Comparison of ENCODE assay signal across 27 cellular contexts in the genomic region with DNA sequence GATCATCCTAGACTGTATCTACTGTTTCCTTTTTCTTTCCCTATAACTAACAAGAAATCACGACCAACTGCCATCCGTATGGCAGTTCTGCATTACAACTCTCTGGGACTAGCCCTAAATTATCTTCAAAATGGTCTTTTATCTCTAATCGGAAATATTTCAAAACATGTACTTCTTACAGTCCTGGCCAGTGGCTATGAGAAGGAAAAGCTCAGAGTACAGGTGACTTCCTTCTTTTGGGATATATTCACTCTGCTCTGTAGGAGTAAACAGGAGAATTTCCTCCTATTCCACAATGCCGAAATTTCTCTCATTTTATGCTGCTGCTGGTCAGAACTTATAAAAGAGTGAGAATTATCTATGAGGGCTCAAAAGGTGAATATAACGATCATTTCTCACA. TPM values are rescaled to one million over a fixed set of nuclear protein-coding genes. Genes with fewer than 3 reads are reported as not detected.
DNase-seq lines count a peak whose midpoint lies in the region; FAIRE-seq and TF ChIP-seq lines count a peak whose summit lies in the region.
"Had no signal": no experiment of that assay in that cellular context is flagged by ENCODE, and none has a peak within 500 bp of the region (broad histone marks: within the 10 kb centered on the region; RNA-seq: fewer than 3 reads in every experiment).

No MANE protein-coding gene starts in this region.

- no peaks in the 10 kb centered on the region for H4K20me1 ChIP-seq in MM.1S (ENCODE audit: insufficient read depth, low read length)

- H3K9me3 ChIP-seq in MM.1S (replicated peaks; ENCODE audit: insufficient read depth, low read length), result no peaks in the 10 kb centered on the region
- H3K9me3 ChIP-seq: right atrium auricular region, spleen, uterus had no signal

- H3K27ac Mint-ChIP-seq in T-helper 2 cell treated with Interferon-gamma antibody and Interleukin-4, amounts not matched to agents 5 μg/mL and 100 μg/mL, for 36 hours, result no peak overlapping the region
- H3K27ac Mint-ChIP-seq in activated T-helper 1 cell treated with anti-CD3 and anti-CD28 coated beads, Interleukin-12 subunit alpha, Interleukin-12 subunit beta, Interleukin-2, Interleukin-4 antibody, amounts not matched to agents 30 ng/mL and 10 ng/mL and 1 ng/mL, durations not matched to agents 14 hours and 24 hours and 36 hours, result no peak overlapping the region
- no peak overlapping the region for H3K27ac Mint-ChIP-seq in glutamatergic neuron (ENCODE audit: unreplicated experiment)
- H3K27ac Mint-ChIP-seq: activated naive CD4-positive, alpha-beta T cell treated with anti-CD3 and anti-CD28 coated beads, Interleukin-2, amount 10 ng/mL, durations not matched to agents 7 days and 5 days had no signal

- no peaks in the 10 kb centered on the region for H3K9me2 ChIP-seq in MM.1S (replicated peaks; ENCODE audit: insufficient read depth, low read length)

- peaks cover 25% of the 10 kb centered on the region for H3K27me3 ChIP-seq in MM.1S (replicated peaks; ENCODE audit: insufficient read depth, low read length)
- H3K27me3 ChIP-seq: right atrium auricular region, uterus had no signal

- peaks cover 16% of the 10 kb centered on the region for H3K4me1 ChIP-seq in MM.1S (ENCODE audit: low read length)

- no peaks in the 10 kb centered on the region for H3K36me3 ChIP-seq in MM.1S (replicated peaks; ENCODE audit: insufficient read depth, low read length)
- H3K36me3 ChIP-seq: right atrium auricular region, spleen, uterus had no signal

- no peak for FAIRE-seq in urothelium cell line (lab: Jason Lieb, UNC)
- FAIRE-seq: HTR-8/SVneo, islet of Langerhans had no signal

- intact Hi-C loops in activated T-helper 1 cell treated with anti-CD3 and anti-CD28 coated beads, Interleukin-12 subunit alpha, Interleukin-12 subunit beta, Interleukin-2, Interleukin-4 antibody, amounts not matched to agents 30 ng/mL and 10 ng/mL and 1 ng/mL, durations not matched to agents 14 hours and 24 hours and 36 hours (cut with micrococcal nuclease), result loop anchor here (2.0 kb wide), 1 partner anchor 16 kb away; no protein-coding TSS in a partner anchor

- no peaks in the 10 kb centered on the region for H3K36me3 Mint-ChIP-seq in T-helper 2 cell treated with Interferon-gamma antibody and Interleukin-4, amounts not matched to agents 5 μg/mL and 100 μg/mL, for 36 hours (ENCODE audit: low read depth)
- H3K36me3 Mint-ChIP-seq in activated T-helper 1 cell treated with anti-CD3 and anti-CD28 coated beads, Interleukin-12 subunit alpha, Interleukin-12 subunit beta, Interleukin-2, Interleukin-4 antibody, amounts not matched to agents 30 ng/mL and 10 ng/mL and 1 ng/mL, durations not matched to agents 14 hours and 24 hours and 36 hours (ENCODE audit: low read depth), result peaks cover 1% of the 10 kb centered on the region
- no peaks in the 10 kb centered on the region for H3K36me3 Mint-ChIP-seq in glutamatergic neuron (ENCODE audit: unreplicated experiment)
- H3K36me3 Mint-ChIP-seq: activated naive CD4-positive, alpha-beta T cell treated with anti-CD3 and anti-CD28 coated beads, Interleukin-2, amount 10 ng/mL, durations not matched to agents 7 days and 5 days; CD4-positive, CD25-positive, alpha-beta regulatory T cell had no signal

- peaks cover 14% of the 10 kb centered on the region; the same call in 1 of the 2 replicates for H3F3A ChIP-seq in MM.1S (ENCODE audit: insufficient read depth, low read length)

- H3K9ac ChIP-seq in MM.1S (ENCODE audit: low read length), result no peak overlapping the region
- H3K9ac ChIP-seq: parathyroid adenoma had no signal

- peaks cover 28% of the 10 kb centered on the region for H3K4me1 Mint-ChIP-seq in T-helper 2 cell treated with Interferon-gamma antibody and Interleukin-4, amounts not matched to agents 5 μg/mL and 100 μg/mL, for 36 hours (ENCODE audit: low read depth)
- peaks cover 41% of the 10 kb centered on the region for H3K4me1 Mint-ChIP-seq in activated T-helper 1 cell treated with anti-CD3 and anti-CD28 coated beads, Interleukin-12 subunit alpha, Interleukin-12 subunit beta, Interleukin-2, Interleukin-4 antibody, amounts not matched to agents 30 ng/mL and 10 ng/mL and 1 ng/mL, durations not matched to agents 14 hours and 24 hours and 36 hours (ENCODE audit: low read depth)
- peaks cover 12% of the 10 kb centered on the region for H3K4me1 Mint-ChIP-seq in glutamatergic neuron (ENCODE audit: low read depth, unreplicated experiment)

- no peak overlapping the region for H3K4me2 ChIP-seq in MM.1S (ENCODE audit: low read depth, low read length)

- no peak overlapping the region for H3K4me3 ChIP-seq in MM.1S (ENCODE audit: low read length)
- H3K4me3 ChIP-seq: right atrium auricular region had no signal

- DNase-seq in T-helper 2 cell treated with Interferon-gamma antibody and Interleukin-4, amounts not matched to agents 5 μg/mL and 100 μg/mL, for 36 hours (ENCODE audit: low spot score), result no peak
- DNase-seq in T-helper 2 cell (no peak), glutamatergic neuron (no peak), substantia nigra (lab: John Stamatoyannopoulos, UW) (no peak), anterior cingulate cortex (lab: John Stamatoyannopoulos, UW) (no peak), urothelium cell line (ENCODE audit: low spot score) (no peak), MM.1S (no peak)
- DNase-seq in activated T-helper 1 cell treated with anti-CD3 and anti-CD28 coated beads, Interleukin-12 subunit alpha, Interleukin-12 subunit beta, Interleukin-2, Interleukin-4 antibody, amounts not matched to agents 30 ng/mL and 10 ng/mL and 1 ng/mL, durations not matched to agents 14 hours and 24 hours and 36 hours (ENCODE audit: low spot score), result no peak
- DNase-seq: 8988T; activated CD4-positive, CD25-positive, alpha-beta regulatory T cell treated with anti-CD3 and anti-CD28 coated beads, Interleukin-2, amount 50 U/mL, for 72 hours; activated naive CD4-positive, alpha-beta T cell treated with anti-CD3 and anti-CD28 coated beads, Interleukin-2, amount 10 ng/mL, durations not matched to agents 7 days and 5 days; activated T-cell treated with anti-CD3 and anti-CD28 coated beads, Interleukin-2, amount 50 U/mL, for 1 hour; CD4-positive, CD25-positive, alpha-beta regulatory T cell; KBM-7; NCI-H1417; NCI-H2081; NCI-H345; NCI-H748 treated with DMSO at 0.1 percent for 48 hours; spleen; stimulated activated CD4-positive, alpha-beta T cell treated with anti-CD3 and anti-CD28 coated beads, Interleukin-2, amount 100 ng/mL, for 48 hours; uterus had no signal

- no peaks in the 10 kb centered on the region for H3K9me3 Mint-ChIP-seq in T-helper 2 cell treated with Interferon-gamma antibody and Interleukin-4, amounts not matched to agents 5 μg/mL and 100 μg/mL, for 36 hours
- H3K9me3 Mint-ChIP-seq in activated T-helper 1 cell treated with anti-CD3 and anti-CD28 coated beads, Interleukin-12 subunit alpha, Interleukin-12 subunit beta, Interleukin-2, Interleukin-4 antibody, amounts not matched to agents 30 ng/mL and 10 ng/mL and 1 ng/mL, durations not matched to agents 14 hours and 24 hours and 36 hours, result no peaks in the 10 kb centered on the region
- H3K9me3 Mint-ChIP-seq in glutamatergic neuron (ENCODE audit: unreplicated experiment), result no peaks in the 10 kb centered on the region
- H3K9me3 Mint-ChIP-seq: activated naive CD4-positive, alpha-beta T cell treated with anti-CD3 and anti-CD28 coated beads, Interleukin-2, amount 10 ng/mL, durations not matched to agents 7 days and 5 days had no signal

- H2AFZ ChIP-seq in MM.1S (ENCODE audit: low read length), result no peak overlapping the region

- no peak for TF ChIP-seq CTCF in glutamatergic neuron (IDR thresholded peaks at IDR 0.05; ENCODE audit: partially characterized antibody, unreplicated experiment)
- no peak for TF ChIP-seq CTCF in MM.1S (IDR thresholded peaks at IDR 0.05; ENCODE audit: low read length)

- H3K27ac ChIP-seq in substantia nigra (ENCODE audit: low read depth, low read length, poor library complexity, severe bottlenecking) (peak overlapping the region; percentile 99), MM.1S (ENCODE audit: low read length) (no peak overlapping the region)
- H3K27ac ChIP-seq: parathyroid adenoma, right atrium auricular region, spleen had no signal

- H3K4me3 Mint-ChIP-seq in T-helper 2 cell treated with Interferon-gamma antibody and Interleukin-4, amounts not matched to agents 5 μg/mL and 100 μg/mL, for 36 hours, result peak overlapping the region; percentile 12
- peak overlapping the region; percentile 28 for H3K4me3 Mint-ChIP-seq in activated T-helper 1 cell treated with anti-CD3 and anti-CD28 coated beads, Interleukin-12 subunit alpha, Interleukin-12 subunit beta, Interleukin-2, Interleukin-4 antibody, amounts not matched to agents 30 ng/mL and 10 ng/mL and 1 ng/mL, durations not matched to agents 14 hours and 24 hours and 36 hours
- H3K4me3 Mint-ChIP-seq in glutamatergic neuron (ENCODE audit: unreplicated experiment), result peak overlapping the region; percentile 43

- no peaks in the 10 kb centered on the region for H3K79me2 ChIP-seq in MM.1S (ENCODE audit: low read length)
- H3K79me2 ChIP-seq: parathyroid adenoma had no signal

- H3K27me3 Mint-ChIP-seq in T-helper 2 cell treated with Interferon-gamma antibody and Interleukin-4, amounts not matched to agents 5 μg/mL and 100 μg/mL, for 36 hours (ENCODE audit: low read depth), result peaks cover 72% of the 10 kb centered on the region
- H3K27me3 Mint-ChIP-seq in activated T-helper 1 cell treated with anti-CD3 and anti-CD28 coated beads, Interleukin-12 subunit alpha, Interleukin-12 subunit beta, Interleukin-2, Interleukin-4 antibody, amounts not matched to agents 30 ng/mL and 10 ng/mL and 1 ng/mL, durations not matched to agents 14 hours and 24 hours and 36 hours (ENCODE audit: insufficient read depth), result peaks cover 48% of the 10 kb centered on the region
- H3K27me3 Mint-ChIP-seq in glutamatergic neuron (ENCODE audit: unreplicated experiment), result peaks cover 5% of the 10 kb centered on the region

RNA-seq across cellular contexts. Expression of a gene that starts 1.8 kb away (rescaled TPM):
- total RNA-seq in activated T-helper 1 cell treated with anti-CD3 and anti-CD28 coated beads, Interleukin-12 subunit alpha, Interleukin-12 subunit beta, Interleukin-2, Interleukin-4 antibody, amounts not matched to agents 30 ng/mL and 10 ng/mL and 1 ng/mL, durations not matched to agents 14 hours and 24 hours and 36 hours, result 45.8 and 46.2 TPM in 2 replicates
- 26.9 TPM for total RNA-seq in glutamatergic neuron (ENCODE audit: unreplicated experiment)

RNA-seq across cellular contexts. Expression of a gene that starts 31.6 kb away (rescaled TPM):
- 52.5 and 55.6 TPM in 2 replicates for total RNA-seq in activated T-helper 1 cell treated with anti-CD3 and anti-CD28 coated beads, Interleukin-12 subunit alpha, Interleukin-12 subunit beta, Interleukin-2, Interleukin-4 antibody, amounts not matched to agents 30 ng/mL and 10 ng/mL and 1 ng/mL, durations not matched to agents 14 hours and 24 hours and 36 hours
- 0.17 TPM for total RNA-seq in glutamatergic neuron (ENCODE audit: unreplicated experiment)
- total RNA-seq: glomerular endothelial cell, right atrium auricular region, subcutaneous adipose tissue, uterus had no signal

RNA-seq across cellular contexts. Expression of a gene that starts 34.2 kb away (rescaled TPM):
- 0.47 and 0.54 TPM in 2 replicates for total RNA-seq in activated T-helper 1 cell treated with anti-CD3 and anti-CD28 coated beads, Interleukin-12 subunit alpha, Interleukin-12 subunit beta, Interleukin-2, Interleukin-4 antibody, amounts not matched to agents 30 ng/mL and 10 ng/mL and 1 ng/mL, durations not matched to agents 14 hours and 24 hours and 36 hours
- total RNA-seq in glutamatergic neuron (ENCODE audit: unreplicated experiment), result 0.12 TPM
- total RNA-seq: CD4-positive, CD25-positive, alpha-beta regulatory T cell; glomerular endothelial cell; right atrium auricular region; spleen had no signal

RNA-seq across cellular contexts. Expression of a gene that starts 41.5 kb away (rescaled TPM):
- total RNA-seq in activated T-helper 1 cell treated with anti-CD3 and anti-CD28 coated beads, Interleukin-12 subunit alpha, Interleukin-12 subunit beta, Interleukin-2, Interleukin-4 antibody, amounts not matched to agents 30 ng/mL and 10 ng/mL and 1 ng/mL, durations not matched to agents 14 hours and 24 hours and 36 hours, result 58.5 and 66.9 TPM in 2 replicates
- 42.4 TPM for total RNA-seq in glutamatergic neuron (ENCODE audit: unreplicated experiment)

RNA-seq across cellular contexts. Expression of a gene that starts 51.6 kb away (rescaled TPM):
- 6.5 and 8.3 TPM in 2 replicates for total RNA-seq in activated T-helper 1 cell treated with anti-CD3 and anti-CD28 coated beads, Interleukin-12 subunit alpha, Interleukin-12 subunit beta, Interleukin-2, Interleukin-4 antibody, amounts not matched to agents 30 ng/mL and 10 ng/mL and 1 ng/mL, durations not matched to agents 14 hours and 24 hours and 36 hours
- total RNA-seq in glutamatergic neuron (ENCODE audit: unreplicated experiment), result 5.1 TPM

Comparison
In these comparisons a context has a peak if more than half of its experiments do, and no peak if none do; other contexts are left out.
1. RNA of a gene that starts 31.6 kb away (total RNA-seq): 52.5 to 55.6 TPM in activated T-helper 1 cell treated with anti-CD3 and anti-CD28 coated beads, Interleukin-12 subunit alpha, Interleukin-12 subunit beta, Interleukin-2, Interleukin-4 antibody, amounts not matched to agents 30 ng/mL and 10 ng/mL and 1 ng/mL, durations not matched to agents 14 hours and 24 hours and 36 hours; 0.17 TPM in glutamatergic neuron (single experiment); every median in the first group is over 10 times any median in the second.
2. Peak in every context shown above with its lines, with median percentiles within 50 percentile points of each other: H3K4me3 Mint-ChIP-seq.